Comparison of ENCODE assay signal across 1 cellular context in genomic region chr1:180503274-180503862, GRCh38.
TF ChIP-seq lines count a peak whose summit lies in the region.

No MANE protein-coding gene starts in this region.

TF ChIP-seq in HEK293, 187 proteins besides CTCF, POLR2A, EP300 and RAD21 (continued from another document):
- TF ChIP-seq ZNF580 (tag by site-specific recombination; IDR thresholded peaks at IDR 0.05): 0 out of 2 replicates have a peak, but pooled peaks have one; percentile 10
- TF ChIP-seq ZNF398 (tag by site-specific recombination; IDR thresholded peaks at IDR 0.05): no peak
